Comparison of ENCODE assay signal across 2 cellular contexts in the genomic region with DNA sequence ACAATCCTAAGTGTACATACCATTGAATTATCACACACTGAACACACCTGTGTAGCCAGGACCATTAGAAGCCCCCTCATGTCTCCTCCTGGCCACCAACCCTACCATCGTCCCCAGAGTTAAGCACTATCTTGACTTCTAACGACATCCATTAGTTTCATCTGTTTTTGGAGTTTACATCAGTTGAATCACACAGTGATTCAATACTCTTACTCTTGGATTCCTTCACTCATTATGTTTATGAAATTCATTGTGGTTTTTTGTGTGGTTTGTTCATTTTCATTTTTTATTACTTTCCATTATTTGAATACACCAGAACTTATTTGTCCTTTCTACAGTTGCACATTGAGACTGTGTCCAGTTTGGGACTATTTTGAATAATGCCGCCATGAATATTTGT.
TF ChIP-seq lines count a peak whose summit lies in the region.

No MANE protein-coding gene starts in this region.

TF ChIP-seq in IMR-90, 13 proteins besides CTCF, POLR2A, EP300 and RAD21:
- TF ChIP-seq MAZ (IDR thresholded peaks at IDR 0.05; ENCODE audit: borderline replicate concordance, low read depth, low read length) (no peak), FOS (IDR thresholded peaks at IDR 0.05; ENCODE audit: low read depth, low read length) (no peak), RFX5 (IDR thresholded peaks at IDR 0.05; ENCODE audit: low read depth, low read length) (no peak), MAFK (IDR thresholded peaks at IDR 0.05; ENCODE audit: low read depth, low read length) (no peak), NFE2L2 (IDR thresholded peaks at IDR 0.05; ENCODE audit: low read depth, low read length) (no peak), SMC3 (IDR thresholded peaks at IDR 0.05; ENCODE audit: low read depth, low read length) (no peak), BHLHE40 (IDR thresholded peaks at IDR 0.05; ENCODE audit: low read depth, low read length) (no peak), RCOR1 (IDR thresholded peaks at IDR 0.05; ENCODE audit: insufficient replicate concordance, low read length) (no peak), CHD1 (IDR thresholded peaks at IDR 0.05; ENCODE audit: low read depth, low read length) (no peak), MXI1 (IDR thresholded peaks at IDR 0.05; ENCODE audit: borderline replicate concordance, low read depth, low read length) (no peak), CEBPB (IDR thresholded peaks at IDR 0.05; ENCODE audit: low read depth, low read length) (no peak)
- TF ChIP-seq, protein P1, sequence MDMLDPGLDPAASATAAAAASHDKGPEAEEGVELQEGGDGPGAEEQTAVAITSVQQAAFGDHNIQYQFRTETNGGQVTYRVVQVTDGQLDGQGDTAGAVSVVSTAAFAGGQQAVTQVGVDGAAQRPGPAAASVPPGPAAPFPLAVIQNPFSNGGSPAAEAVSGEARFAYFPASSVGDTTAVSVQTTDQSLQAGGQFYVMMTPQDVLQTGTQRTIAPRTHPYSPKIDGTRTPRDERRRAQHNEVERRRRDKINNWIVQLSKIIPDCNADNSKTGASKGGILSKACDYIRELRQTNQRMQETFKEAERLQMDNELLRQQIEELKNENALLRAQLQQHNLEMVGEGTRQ (IDR thresholded peaks at IDR 0.05; ENCODE audit: low read depth, low read length) = no peak
- TF ChIP-seq, protein P2, sequence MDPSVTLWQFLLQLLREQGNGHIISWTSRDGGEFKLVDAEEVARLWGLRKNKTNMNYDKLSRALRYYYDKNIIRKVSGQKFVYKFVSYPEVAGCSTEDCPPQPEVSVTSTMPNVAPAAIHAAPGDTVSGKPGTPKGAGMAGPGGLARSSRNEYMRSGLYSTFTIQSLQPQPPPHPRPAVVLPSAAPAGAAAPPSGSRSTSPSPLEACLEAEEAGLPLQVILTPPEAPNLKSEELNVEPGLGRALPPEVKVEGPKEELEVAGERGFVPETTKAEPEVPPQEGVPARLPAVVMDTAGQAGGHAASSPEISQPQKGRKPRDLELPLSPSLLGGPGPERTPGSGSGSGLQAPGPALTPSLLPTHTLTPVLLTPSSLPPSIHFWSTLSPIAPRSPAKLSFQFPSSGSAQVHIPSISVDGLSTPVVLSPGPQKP (IDR thresholded peaks at IDR 0.05; ENCODE audit: borderline replicate concordance, low read depth, low read length) = no peak

TF ChIP-seq in GM12891, 5 proteins besides CTCF, POLR2A, EP300 and RAD21:
- TF ChIP-seq POU2F2 (IDR thresholded peaks at IDR 0.05; ENCODE audit: low read depth, low read length) (no peak), TAF1 (IDR thresholded peaks at IDR 0.05; ENCODE audit: low read depth, low read length) (no peak), SPI1 (IDR thresholded peaks at IDR 0.05; ENCODE audit: low read depth, low read length) (no peak), PAX5 (IDR thresholded peaks at IDR 0.05; ENCODE audit: insufficient read depth, low read length, severe bottlenecking) (no peak), POLR2AphosphoS5 (IDR thresholded peaks at IDR 0.05; ENCODE audit: low read depth, low read length) (no peak)
